In genomic region chr1:167940264-167940663, GRCh38 we compare ENCODE assay signal across 27 cellular contexts. TPM values are rescaled to one million over a fixed set of nuclear protein-coding genes. Genes with fewer than 3 reads are reported as not detected.
DNase-seq lines count a peak whose midpoint lies in the region; ATAC-seq and TF ChIP-seq lines count a peak whose summit lies in the region.
"Had no signal": no experiment of that assay in that cellular context is flagged by ENCODE, and none has a peak within 500 bp of the region (broad histone marks: within the 10 kb centered on the region; RNA-seq: fewer than 3 reads in every experiment).

No MANE protein-coding gene starts in this region.

- no peak overlapping the region for H4K8ac ChIP-seq in mesenchymal stem cell (ENCODE audit: low read length)

- WGBS in GM23248 (ENCODE audit: low coverage in 1 of 2, low lambda C conversion rate in 2 of 2, missing lambda C conversion rate in 2 of 2), 2 experiments = 80 to 85% methylated on average over 2 of the region's 2 CpGs
- WGBS in mesenchymal stem cell = 100% methylated on average over 1 of the region's 2 CpGs
- 93 to 100% (median 97%) methylated on average over 2 of the region's 2 CpGs for WGBS in psoas muscle, 3 donors

- H2BK12ac ChIP-seq in mesenchymal stem cell (ENCODE audit: low read length in 2 of 2) = no peak overlapping the region

- in situ Hi-C loops in GM23248 (cut with MboI) = no loop called here

- H3K9me3 ChIP-seq in GM23248 (ENCODE audit: low read depth) (no peaks in the 10 kb centered on the region), Loucy (ENCODE audit: insufficient read depth, low read depth, low read length) (no peaks in the 10 kb centered on the region), mesenchymal stem cell (ENCODE audit: control insufficient read depth, low read length) (no peaks in the 10 kb centered on the region), psoas muscle (no peaks in the 10 kb centered on the region)
- H3K9me3 ChIP-seq: BE2C had no signal

- H3K36me3 ChIP-seq in GM23248 (ENCODE audit: low read depth) (no peaks in the 10 kb centered on the region; the same call in 1 of the 2 replicates), Loucy (ENCODE audit: insufficient read depth, low read length) (no peaks in the 10 kb centered on the region), mesenchymal stem cell (ENCODE audit: control insufficient read depth in 1 of 2, insufficient read depth in 2 of 2, low read depth in 1 of 2, low read length in 2 of 2) (peaks cover 6 to 7% of the 10 kb centered on the region in 2 experiments), psoas muscle (ENCODE audit: insufficient read depth in 1 of 2, low read depth in 1 of 2) (peaks cover 0 to 3% of the 10 kb centered on the region in 2 donors)
- H3K36me3 ChIP-seq: BE2C had no signal

- no peak overlapping the region for H2BK120ac ChIP-seq in mesenchymal stem cell (ENCODE audit: low read depth, low read length)

- H3K4me1 ChIP-seq in GM23248 (ENCODE audit: insufficient read depth) (no peaks in the 10 kb centered on the region), Loucy (ENCODE audit: insufficient read depth, low read length, poor library complexity, severe bottlenecking) (peaks cover 35% of the 10 kb centered on the region), mesenchymal stem cell (ENCODE audit: control insufficient read depth, insufficient read depth, low read depth, low read length) (no peaks in the 10 kb centered on the region), psoas muscle (peaks cover 37% of the 10 kb centered on the region)
- H3K4me1 ChIP-seq: BE2C had no signal

- peaks cover 18% of the 10 kb centered on the region for H3F3A ChIP-seq in GM23248 (ENCODE audit: insufficient read depth)
- H3F3A ChIP-seq in Loucy (ENCODE audit: low read depth) = 0 out of 2 replicates have a peak, but pooled peaks cover 2% of the 10 kb centered on the region

- H3K4ac ChIP-seq in mesenchymal stem cell (ENCODE audit: low read depth in 1 of 2, low read length in 2 of 2) = no peak overlapping the region

- H3K9me3 Mint-ChIP-seq in activated naive CD4-positive, alpha-beta T cell treated with anti-CD3 and anti-CD28 coated beads, Interleukin-2, amount 50 U/mL, for 72 hours = peaks cover 4 to 11% of the 10 kb centered on the region in 2 donors
- H3K9me3 Mint-ChIP-seq: CD8-positive, alpha-beta memory T cell had no signal

- ATAC-seq in psoas muscle (no peak), GM18858 (IDR thresholded peaks at IDR 0.05; ENCODE audit: unreplicated experiment) (no peak)
- ATAC-seq in activated naive CD4-positive, alpha-beta T cell treated with anti-CD3 and anti-CD28 coated beads, Interleukin-2, amount 50 U/mL, for 72 hours = no peak
- ATAC-seq: GM12878 had no signal

- H3K9me2 ChIP-seq in GM23248 (ENCODE audit: insufficient read depth) (no peaks in the 10 kb centered on the region), Loucy (replicated peaks; ENCODE audit: low read depth, low read length) (no peaks in the 10 kb centered on the region)

- no peak overlapping the region for H3K18ac ChIP-seq in mesenchymal stem cell (ENCODE audit: low read depth in 1 of 2, low read length in 2 of 2)

- H3K14ac ChIP-seq in mesenchymal stem cell (ENCODE audit: low read length in 2 of 2) = no peak overlapping the region

- H2BK15ac ChIP-seq in mesenchymal stem cell (ENCODE audit: low read depth, poor library complexity, severe bottlenecking) = no peak overlapping the region

- H4K91ac ChIP-seq in mesenchymal stem cell (ENCODE audit: low read length) = no peak overlapping the region

- H3K27me3 ChIP-seq in GM23248 (replicated peaks; ENCODE audit: insufficient read depth) (no peaks in the 10 kb centered on the region), Loucy (ENCODE audit: insufficient read depth, low read length, poor library complexity, severe bottlenecking) (no peaks in the 10 kb centered on the region), mesenchymal stem cell (ENCODE audit: control insufficient read depth in 1 of 2, insufficient read depth in 1 of 2, low read length in 2 of 2) (no peaks in the 10 kb centered on the region), psoas muscle (ENCODE audit: insufficient read depth in 3 of 3, low read length in 2 of 3) (no peaks in the 10 kb centered on the region)
- H3K27me3 ChIP-seq: BE2C, BLaER1 had no signal

- H2BK5ac ChIP-seq in mesenchymal stem cell (ENCODE audit: low read depth, low read length, poor library complexity, severe bottlenecking) = no peak overlapping the region

- H3K4me3 ChIP-seq in GM23248 (0 out of 2 replicates have a peak overlapping the region, but pooled peaks have one; percentile 2), Loucy (ENCODE audit: low read length, poor library complexity, severe bottlenecking) (peak overlapping the region; percentile 47), mesenchymal stem cell (ENCODE audit: insufficient read depth in 1 of 2, low read depth in 1 of 2, low read length in 2 of 2) (no peak overlapping the region), psoas muscle (no peak overlapping the region)
- H3K4me3 ChIP-seq: BLaER1, GM12878 had no signal

- H3K23ac ChIP-seq in mesenchymal stem cell (ENCODE audit: low read length in 2 of 2) = no peak overlapping the region

- H3K27ac Mint-ChIP-seq in activated naive CD4-positive, alpha-beta T cell treated with anti-CD3 and anti-CD28 coated beads, Interleukin-2, amount 50 U/mL, for 72 hours = no peak overlapping the region
- H3K27ac Mint-ChIP-seq: CD14-positive monocyte; CD4-positive, CD25-positive, alpha-beta regulatory T cell had no signal

- no peak overlapping the region for H3K4me2 ChIP-seq in GM23248 (ENCODE audit: unreplicated experiment)
- H3K4me2 ChIP-seq in Loucy (ENCODE audit: low read depth, low read length, poor library complexity, severe bottlenecking) = peak overlapping the region; percentile 82
- peak overlapping the region; percentile 29 for H3K4me2 ChIP-seq in mesenchymal stem cell (ENCODE audit: low read length, poor library complexity, severe bottlenecking)
- H3K4me2 ChIP-seq: BLaER1 had no signal

- DNase-seq in GM23248 (no peak), mesenchymal stem cell (no peak), psoas muscle (no peak), GOT3 (lab: John Stamatoyannopoulos, UW) (no peak)
- no peak for DNase-seq in activated naive CD4-positive, alpha-beta T cell treated with anti-CD3 and anti-CD28 coated beads, Interleukin-2, amount 50 U/mL, for 72 hours (ENCODE audit: low spot score in 2 of 2)
- DNase-seq: 8988T; ACHN; BE2C; C1 segment of cervical spinal cord; CD4-positive, CD25-positive, alpha-beta regulatory T cell; CD8-positive, alpha-beta memory T cell; COR-L47; DMS 273 treated with DMSO at 0.1 percent for 48 hours; DMS153; DMS53; DMS79; DND-41; EL; GDM1 had no signal

- H3K9ac ChIP-seq in GM23248 (no peak overlapping the region), Loucy (ENCODE audit: low read depth, low read length, poor library complexity, severe bottlenecking) (no peak overlapping the region), mesenchymal stem cell (ENCODE audit: low read length) (no peak overlapping the region)
- H3K9ac ChIP-seq: BLaER1 had no signal

- H3K27ac ChIP-seq in GM23248 = no peak overlapping the region
- no peak overlapping the region for H3K27ac ChIP-seq in mesenchymal stem cell (ENCODE audit: low read length, poor library complexity, severe bottlenecking)
- peak overlapping the region; percentile 11 for H3K27ac ChIP-seq in psoas muscle
- H3K27ac ChIP-seq: BLaER1 had no signal

- H3K36me3 Mint-ChIP-seq in activated naive CD4-positive, alpha-beta T cell treated with anti-CD3 and anti-CD28 coated beads, Interleukin-2, amount 50 U/mL, for 72 hours = peaks cover 21 to 29% of the 10 kb centered on the region in 2 donors

- H2AK5ac ChIP-seq in mesenchymal stem cell (ENCODE audit: low read length, severe bottlenecking) = no peak overlapping the region

- H3K79me1 ChIP-seq in mesenchymal stem cell (replicated peaks; ENCODE audit: low read length, poor library complexity, severe bottlenecking) = no peaks in the 10 kb centered on the region

- H2AFZ ChIP-seq in GM23248 (no peak overlapping the region), Loucy (ENCODE audit: low read length) (no peak overlapping the region), mesenchymal stem cell (ENCODE audit: low read depth, low read length) (no peak overlapping the region)

- H4K20me1 ChIP-seq in GM23248 (ENCODE audit: insufficient read depth) = peaks cover 12% of the 10 kb centered on the region; the same call in 1 of the 2 replicates
- H4K20me1 ChIP-seq in Loucy (ENCODE audit: insufficient read depth, low read length, poor library complexity, severe bottlenecking) = peaks cover 47% of the 10 kb centered on the region

- TF ChIP-seq CTCF in Loucy (conservative IDR thresholded peaks at IDR 0.05; ENCODE audit: low read length) (no peak), psoas muscle (IDR thresholded peaks at IDR 0.05) (no peak)

- H3K79me2 ChIP-seq in GM23248 (ENCODE audit: insufficient read depth) (peaks cover 90% of the 10 kb centered on the region), Loucy (ENCODE audit: insufficient read depth, low read length) (peaks cover 87% of the 10 kb centered on the region)

- intact Hi-C loops in psoas muscle (cut with DNase I) = loop anchor here in 1 of 2 donors (5.0 kb wide), 1 partner anchor 57 kb away; no protein-coding TSS in a partner anchor

RNA-seq across cellular contexts. Expression of gene MPC2, which starts 3.4 kb away (rescaled TPM):
- 65.5 and 93.8 TPM in 2 replicates for total RNA-seq in GM23248 (2014; rRNA removed; shearing (Covaris generic))
- polyA plus RNA-seq in GM23248 (2016; fragmentation: Nextera tagmentation; extraction: Ambion mirVana) (188 TPM in 2 replicates), psoas muscle (100 to 1,000 TPM in 2 of 3 donors, 10 to 100 TPM in 1; 94.0 to 153 (median 122) TPM)
- polyA plus RNA-seq in mesenchymal stem cell (2013, experiment 1 of 2) = 44.5 TPM
- 47.9 TPM for polyA plus RNA-seq in mesenchymal stem cell (2013, experiment 2 of 2)
- total RNA-seq in psoas muscle = 100 to 1,000 TPM; 112 to 207 (median 181) TPM
- 10 to 100 TPM; 60.3 to 68.6 TPM for total RNA-seq in activated naive CD4-positive, alpha-beta T cell treated with anti-CD3 and anti-CD28 coated beads, Interleukin-2, amount 50 U/mL, for 72 hours

RNA-seq across cellular contexts. Expression of gene DCAF6, which starts 3.8 kb away (rescaled TPM):
- 56.0 and 63.4 TPM in 2 replicates for total RNA-seq in GM23248 (2014; rRNA removed; shearing (Covaris generic))
- polyA plus RNA-seq in GM23248 (2016; fragmentation: Nextera tagmentation; extraction: Ambion mirVana) (94.1 and 99.6 TPM in 2 replicates), psoas muscle (100 to 1,000 TPM in 2 of 3 donors, 10 to 100 TPM in 1; 71.0 to 369 (median 240) TPM)
- 49.1 TPM for polyA plus RNA-seq in mesenchymal stem cell (2013, experiment 1 of 2)
- polyA plus RNA-seq in mesenchymal stem cell (2013, experiment 2 of 2) = 50.1 TPM
- 100 to 1,000 TPM; 259 to 396 (median 327) TPM for total RNA-seq in psoas muscle
- 10 to 100 TPM; 28.1 to 33.0 TPM for total RNA-seq in activated naive CD4-positive, alpha-beta T cell treated with anti-CD3 and anti-CD28 coated beads, Interleukin-2, amount 50 U/mL, for 72 hours

RNA-seq across cellular contexts. Expression of gene ADCY10, which starts 26.3 kb away (rescaled TPM):
- total RNA-seq in GM23248 (2014; rRNA removed; shearing (Covaris generic)) = 0.11 TPM in 1 of 2 replicates, not detected in the other
- 0.11 TPM in 1 of 2 replicates, not detected in the other for polyA plus RNA-seq in GM23248 (2016; fragmentation: Nextera tagmentation; extraction: Ambion mirVana)
- polyA plus RNA-seq in mesenchymal stem cell (2013, experiment 1 of 2) = not detected
- polyA plus RNA-seq in mesenchymal stem cell (2013, experiment 2 of 2) = not detected
- under 1 TPM; 0.17 to 0.54 (median 0.20) TPM for total RNA-seq in psoas muscle
- under 1 TPM; 0.01 to 0.10 (median 0.09) TPM for polyA plus RNA-seq in psoas muscle
- under 1 TPM; 0.18 to 0.53 TPM for total RNA-seq in activated naive CD4-positive, alpha-beta T cell treated with anti-CD3 and anti-CD28 coated beads, Interleukin-2, amount 50 U/mL, for 72 hours
- total RNA-seq: Daoy, G401, GM12878 had no signal
- polyA plus RNA-seq: CD14-positive monocyte; CD4-positive, alpha-beta memory T cell; CD4-positive, CD25-positive, alpha-beta regulatory T cell; CD8-positive, alpha-beta memory T cell had no signal

Comparison
In these comparisons a context has a peak if more than half of its experiments do, and no peak if none do; other contexts are left out.
1. H3K4me3 ChIP-seq: peak in GM23248 (single experiment) and Loucy (single experiment); none in mesenchymal stem cell (0 of 2) and psoas muscle (single experiment).